In genomic region chr4:176309046-176309445, GRCh38 we compare ENCODE assay signal across 1 cellular context.
A peak's percentile ranks its signal among the peaks of the same experiment; 100 is the strongest.
TF ChIP-seq lines count a peak whose summit lies in the region.

No MANE protein-coding gene starts in this region.

TF ChIP-seq in GM12878, 131 proteins besides CTCF, POLR2A, EP300 and RAD21 (continued from another document and continues in another):
- TF ChIP-seq CBX3 (IDR thresholded peaks at IDR 0.05; ENCODE audit: borderline replicate concordance, low read depth) (no peak), SIX5 (IDR thresholded peaks at IDR 0.05; ENCODE audit: low read depth, low read length, severe bottlenecking) (no peak), NR2C2 (IDR thresholded peaks at IDR 0.05; ENCODE audit: borderline replicate concordance, control insufficient read depth, insufficient read length, low read depth) (no peak), CBX5 (IDR thresholded peaks at IDR 0.05; ENCODE audit: low read depth) (no peak), ZNF217 (IDR thresholded peaks at IDR 0.05) (peak; percentile 79; the same call in 1 of the 2 replicates), PAX8 (IDR thresholded peaks at IDR 0.05) (no peak), TCF12 (IDR thresholded peaks at IDR 0.05; ENCODE audit: low read depth, low read length) (peak; percentile 91), TAF1 (IDR thresholded peaks at IDR 0.05; ENCODE audit: borderline replicate concordance, low read depth, low read length) (no peak), SP1 (IDR thresholded peaks at IDR 0.05; ENCODE audit: low read depth, low read length) (no peak), MEF2B (IDR thresholded peaks at IDR 0.05; ENCODE audit: partially characterized antibody, poor library complexity, severe bottlenecking) (peak; percentile 79), TCF3 (IDR thresholded peaks at IDR 0.05; ENCODE audit: borderline replicate concordance, insufficient read depth, low read depth, low read length) (peak; percentile 76; the same call in 1 of the 2 replicates), POLR2AphosphoS5 (IDR thresholded peaks at IDR 0.05; ENCODE audit: low read length) (no peak), PML (IDR thresholded peaks at IDR 0.05; ENCODE audit: low read length) (0 out of 2 replicates have a peak, but pooled peaks have one; percentile 26), SMAD1 (IDR thresholded peaks at IDR 0.05; ENCODE audit: low read depth, partially characterized antibody) (no peak), CEBPZ (IDR thresholded peaks at IDR 0.05; ENCODE audit: low read depth, low read length) (no peak), PKNOX1 (IDR thresholded peaks at IDR 0.05) (peak; percentile 58; the same call in 1 of the 2 replicates), RCOR1 (conservative IDR thresholded peaks at IDR 0.05; ENCODE audit: low read depth, low read length) (no peak), USF1 (IDR thresholded peaks at IDR 0.05; ENCODE audit: borderline replicate concordance, extremely low read length, insufficient read depth, low read depth, low read length) (no peak), SREBF1 (IDR thresholded peaks at IDR 0.05; ENCODE audit: low read length) (peak; percentile 59; the same call in 1 of the 2 replicates), ATF7 (IDR thresholded peaks at IDR 0.05; ENCODE audit: low read depth) (peak; percentile 61; the same call in 1 of the 2 replicates), CHD1 (IDR thresholded peaks at IDR 0.05; ENCODE audit: low read depth, low read length) (no peak), CREB1 (IDR thresholded peaks at IDR 0.05; ENCODE audit: low read depth) (peak; percentile 76), YBX1 (IDR thresholded peaks at IDR 0.05) (no peak), IKZF2 (IDR thresholded peaks at IDR 0.05) (0 out of 4 replicates have a peak, but pooled peaks have one; percentile 11 to 13), TBL1XR1 (IDR thresholded peaks at IDR 0.05; ENCODE audit: low read depth, low read length) (0 out of 2 replicates have a peak, but pooled peaks have one; percentile 17), NFIC (IDR thresholded peaks at IDR 0.05; ENCODE audit: low read depth, low read length) (peak; percentile 44; the same call in 1 of the 2 replicates), ZZZ3 (IDR thresholded peaks at IDR 0.05; ENCODE audit: control insufficient read depth, insufficient read length, low read depth) (no peak), BMI1 (IDR thresholded peaks at IDR 0.05; ENCODE audit: borderline replicate concordance) (no peak), JUND (IDR thresholded peaks at IDR 0.05; ENCODE audit: low read depth, low read length) (no peak), CBFB (IDR thresholded peaks at IDR 0.05; ENCODE audit: low read depth) (0 out of 2 replicates have a peak, but pooled peaks have one; percentile 32), ZNF384 (IDR thresholded peaks at IDR 0.05; ENCODE audit: borderline replicate concordance, low read depth, low read length) (no peak), E4F1 (IDR thresholded peaks at IDR 0.05; ENCODE audit: borderline replicate concordance, partially characterized antibody) (no peak), MEF2A (IDR thresholded peaks at IDR 0.05; ENCODE audit: insufficient read depth, low read depth, low read length) (0 out of 2 replicates have a peak, but pooled peaks have one; percentile 45), ASH2L (IDR thresholded peaks at IDR 0.05; ENCODE audit: borderline replicate concordance, low read depth) (no peak), CEBPB (IDR thresholded peaks at IDR 0.05; ENCODE audit: borderline replicate concordance in 1 of 2, low read depth in 2 of 2, low read length in 2 of 2) (no peak), MTA3 (IDR thresholded peaks at IDR 0.05; ENCODE audit: borderline replicate concordance, low read length) (no peak), SREBF2 (IDR thresholded peaks at IDR 0.05; ENCODE audit: low read length) (no peak), YY1 (IDR thresholded peaks at IDR 0.05; ENCODE audit: low read depth, low read length) (no peak), MLLT1 (IDR thresholded peaks at IDR 0.05) (no peak), RB1 (IDR thresholded peaks at IDR 0.05; ENCODE audit: borderline replicate concordance) (no peak), IRF5 (IDR thresholded peaks at IDR 0.05; ENCODE audit: borderline replicate concordance) (no peak), E2F4 (IDR thresholded peaks at IDR 0.05; ENCODE audit: low read depth, low read length) (no peak), IRF3 (IDR thresholded peaks at IDR 0.05) (no peak), KLF5 (IDR thresholded peaks at IDR 0.05; ENCODE audit: partially characterized antibody) (no peak), MYB (IDR thresholded peaks at IDR 0.05; ENCODE audit: borderline replicate concordance, low read depth, low read length) (no peak), EGR1 (IDR thresholded peaks at IDR 0.05; ENCODE audit: borderline replicate concordance in 1 of 2, low read depth in 2 of 2, low read length in 2 of 2) (no peak), RELB (IDR thresholded peaks at IDR 0.05; ENCODE audit: low read depth) (no peak), POU2F2 (IDR thresholded peaks at IDR 0.05; ENCODE audit: borderline replicate concordance, low read depth, low read length) (peak; percentile 91; the same call in 2 of the 3 replicates), SMAD5 (IDR thresholded peaks at IDR 0.05; ENCODE audit: low read depth) (no peak), NR2F1 (conservative IDR thresholded peaks at IDR 0.05) (peak; percentile 69), NKRF (conservative IDR thresholded peaks at IDR 0.05) (no peak)
